In genomic region chr3:187748050-187748481, GRCh38 we compare ENCODE assay signal across 9 cellular contexts. TPM values are rescaled to one million over a fixed set of nuclear protein-coding genes. Genes with fewer than 3 reads are reported as not detected.
DNase-seq lines count a peak whose midpoint lies in the region; TF ChIP-seq lines count a peak whose summit lies in the region.
"Had no signal": no experiment of that assay in that cellular context is flagged by ENCODE, and none has a peak within 500 bp of the region (broad histone marks: within the 10 kb centered on the region; RNA-seq: fewer than 3 reads in every experiment).

No MANE protein-coding gene starts in this region.

- no peaks in the 10 kb centered on the region for H3K9me3 ChIP-seq in esophagus squamous epithelium

- H3K27me3 Mint-ChIP-seq in nephron progenitor cell (ENCODE audit: low read depth, poor library complexity) = no peaks in the 10 kb centered on the region
- H3K27me3 Mint-ChIP-seq in stimulated activated naive CD8-positive, alpha-beta T cell treated with anti-CD3 and anti-CD28 coated beads, Interleukin-15, Interleukin-2, amounts not matched to agents 100 ng/mL and 50 ng/mL, for 24 hours = no peaks in the 10 kb centered on the region

- 5 to 6% methylated on average over 2 of the region's 2 CpGs for WGBS in esophagus squamous epithelium, 2 donors

- H3K36me3 Mint-ChIP-seq in nephron progenitor cell (ENCODE audit: low read depth) = no peaks in the 10 kb centered on the region
- peaks cover 4% of the 10 kb centered on the region for H3K36me3 Mint-ChIP-seq in stimulated activated naive CD8-positive, alpha-beta T cell treated with anti-CD3 and anti-CD28 coated beads, Interleukin-15, Interleukin-2, amounts not matched to agents 100 ng/mL and 50 ng/mL, for 24 hours (ENCODE audit: low read depth)

- H3K4me1 Mint-ChIP-seq in nephron progenitor cell = peaks cover 80% of the 10 kb centered on the region
- peaks cover 65% of the 10 kb centered on the region for H3K4me1 Mint-ChIP-seq in stimulated activated naive CD8-positive, alpha-beta T cell treated with anti-CD3 and anti-CD28 coated beads, Interleukin-15, Interleukin-2, amounts not matched to agents 100 ng/mL and 50 ng/mL, for 24 hours (ENCODE audit: low read depth)

- H3K27ac Mint-ChIP-seq in nephron progenitor cell = peak overlapping the region; percentile 93
- peak overlapping the region; percentile 98 for H3K27ac Mint-ChIP-seq in stimulated activated naive CD8-positive, alpha-beta T cell treated with anti-CD3 and anti-CD28 coated beads, Interleukin-15, Interleukin-2, amounts not matched to agents 100 ng/mL and 50 ng/mL, for 24 hours

- H3K27ac ChIP-seq in esophagus squamous epithelium = peak overlapping the region in 3 of 4 donors; percentile 97 to 99 (median 99)

- H3K4me3 Mint-ChIP-seq in nephron progenitor cell = peak overlapping the region; percentile 73
- no peak overlapping the region for H3K4me3 Mint-ChIP-seq in stimulated activated naive CD8-positive, alpha-beta T cell treated with anti-CD3 and anti-CD28 coated beads, Interleukin-15, Interleukin-2, amounts not matched to agents 100 ng/mL and 50 ng/mL, for 24 hours

- no peak overlapping the region for H3K4me3 ChIP-seq in esophagus squamous epithelium

- TF ChIP-seq POLR2A in esophagus squamous epithelium (IDR thresholded peaks at IDR 0.05) = no peak

- TF ChIP-seq CTCF in esophagus squamous epithelium (IDR thresholded peaks at IDR 0.05) (peak; percentile 94 to 99 (median 97)), nephron progenitor cell (IDR thresholded peaks at IDR 0.05) (peak; percentile 98)

- peak; percentile 77 to 92 (median 90) for DNase-seq in NCI-H1417 (lab: John Stamatoyannopoulos, UW)
- DNase-seq in NCI-H1417 treated with DMSO at 0.1 percent for 48 hours (lab: John Stamatoyannopoulos, UW) = no peak
- DNase-seq in HuH-7 (ENCODE audit: low spot score) = peak; percentile 60
- peak; percentile 87 for DNase-seq in OCI-M1 (lab: John Stamatoyannopoulos, UW)
- DNase-seq in activated T-cell treated with anti-CD3 and anti-CD28 coated beads for 48 hours (ENCODE audit: low read depth) = peak; percentile 90
- peak; percentile 35 for DNase-seq in esophagus squamous epithelium (lab: John Stamatoyannopoulos, UW)
- peak; percentile 96 for DNase-seq in nephron progenitor cell

- no peaks in the 10 kb centered on the region for H3K27me3 ChIP-seq in esophagus squamous epithelium

- intact Hi-C loops in esophagus squamous epithelium (cut with DNase I) = loop anchor here (10.0 kb wide), 1 partner anchor 307 kb away; no protein-coding TSS in a partner anchor

- no peaks in the 10 kb centered on the region for H3K9me3 Mint-ChIP-seq in nephron progenitor cell
- H3K9me3 Mint-ChIP-seq in stimulated activated naive CD8-positive, alpha-beta T cell treated with anti-CD3 and anti-CD28 coated beads, Interleukin-15, Interleukin-2, amounts not matched to agents 100 ng/mL and 50 ng/mL, for 24 hours = no peaks in the 10 kb centered on the region

- peaks cover 17 to 64% (median 39%) of the 10 kb centered on the region in 3 donors for H3K4me1 ChIP-seq in esophagus squamous epithelium

- H3K36me3 ChIP-seq in esophagus squamous epithelium = no peaks in the 10 kb centered on the region

RNA-seq across cellular contexts. Expression of gene BCL6, which starts 2.8 kb away (rescaled TPM):
- total RNA-seq in esophagus squamous epithelium = 10 to 100 TPM; 30.8 to 94.4 (median 42.6) TPM

RNA-seq across cellular contexts. Expression of gene RTP2, which starts 45.7 kb away (rescaled TPM):
- total RNA-seq in esophagus squamous epithelium = not detected
- total RNA-seq: urinary bladder had no signal
